10 cellular contexts compared by ENCODE assay signal in the genomic region with DNA sequence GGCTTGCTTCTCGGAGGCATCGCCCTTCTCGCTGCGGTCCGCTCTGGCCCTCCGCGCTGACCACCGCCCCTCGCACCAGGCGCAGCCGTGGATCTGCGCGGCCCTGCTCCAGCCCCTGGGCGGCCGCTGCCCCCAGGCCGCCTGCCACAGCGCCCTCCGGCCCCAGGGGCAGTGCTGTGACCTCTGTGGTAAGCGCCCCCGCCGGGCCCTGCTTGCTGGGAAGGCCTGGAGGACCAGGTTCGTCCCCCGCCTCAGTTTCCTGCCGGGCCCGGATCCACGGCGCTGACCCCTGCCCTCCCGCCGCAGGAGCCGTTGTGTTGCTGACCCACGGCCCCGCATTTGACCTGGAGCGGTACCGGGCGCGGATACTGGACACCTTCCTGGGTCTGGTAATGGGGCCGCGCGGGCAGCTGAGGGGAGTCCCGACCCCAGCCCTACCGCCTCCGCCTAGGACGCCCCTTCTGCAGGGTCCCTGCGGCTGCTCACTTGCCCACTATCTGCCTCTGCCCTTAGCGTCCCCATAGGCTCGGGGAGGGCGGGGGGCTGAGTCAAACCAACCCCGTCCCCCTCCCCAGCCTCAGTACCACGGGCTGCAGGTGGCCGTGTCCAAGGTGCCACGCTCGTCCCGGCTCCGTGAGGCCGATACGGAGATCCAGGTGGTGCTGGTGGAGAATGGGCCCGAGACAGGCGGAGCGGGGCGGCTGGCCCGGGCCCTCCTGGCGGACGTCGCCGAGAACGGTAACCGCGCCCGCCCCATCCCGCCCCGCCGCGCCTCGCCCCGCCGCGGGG. TPM values are rescaled to one million over a fixed set of nuclear protein-coding genes. Genes with fewer than 3 reads are reported as not detected.
DNase-seq lines count a peak whose midpoint lies in the region; ATAC-seq and TF ChIP-seq lines count a peak whose summit lies in the region.
"Had no signal": no experiment of that assay in that cellular context is flagged by ENCODE, and none has a peak within 500 bp of the region (broad histone marks: within the 10 kb centered on the region; RNA-seq: fewer than 3 reads in every experiment).

No MANE protein-coding gene starts in this region.

- no peaks in the 10 kb centered on the region for H3K9me3 Mint-ChIP-seq in memory B cell
- H3K9me3 Mint-ChIP-seq in stimulated activated effector memory CD8-positive, alpha-beta T cell treated with anti-CD3 and anti-CD28 coated beads, Interleukin-12 subunit alpha, Interleukin-12 subunit beta, amount 100 ng/mL, for 72 hours: no peaks in the 10 kb centered on the region
- H3K9me3 Mint-ChIP-seq: activated T-cell treated with anti-CD3 and anti-CD28 coated beads, Interleukin-2, amount 50 U/mL, for 24 hours had no signal

- H3K27me3 ChIP-seq in HUES64 (ENCODE audit: insufficient read depth, low read length) (peaks cover 70% of the 10 kb centered on the region), MM.1S (replicated peaks; ENCODE audit: insufficient read depth, low read length) (no peaks in the 10 kb centered on the region)

- H3K27me3 Mint-ChIP-seq in memory B cell: peaks cover 2% of the 10 kb centered on the region

- H2AFZ ChIP-seq in MM.1S (ENCODE audit: low read length): no peak overlapping the region

- no peaks in the 10 kb centered on the region for H3F3A ChIP-seq in MM.1S (ENCODE audit: insufficient read depth, low read length)

- H3K4me3 ChIP-seq in HUES64 (ENCODE audit: low read length) (peak overlapping the region; percentile 75), coronary artery (peak overlapping the region; percentile 69), MM.1S (ENCODE audit: low read length) (no peak overlapping the region)

- peaks cover 1% of the 10 kb centered on the region for H3K36me3 Mint-ChIP-seq in memory B cell
- H3K36me3 Mint-ChIP-seq in stimulated activated effector memory CD8-positive, alpha-beta T cell treated with anti-CD3 and anti-CD28 coated beads, Interleukin-12 subunit alpha, Interleukin-12 subunit beta, amount 100 ng/mL, for 72 hours: no peaks in the 10 kb centered on the region

- H3K4me3 Mint-ChIP-seq in memory B cell: peak overlapping the region; percentile 43
- peak overlapping the region; percentile 53 for H3K4me3 Mint-ChIP-seq in stimulated activated effector memory CD8-positive, alpha-beta T cell treated with anti-CD3 and anti-CD28 coated beads, Interleukin-12 subunit alpha, Interleukin-12 subunit beta, amount 100 ng/mL, for 72 hours

- H3K4me1 ChIP-seq in HUES64 (ENCODE audit: insufficient read depth, low read length): peaks cover 6% of the 10 kb centered on the region
- no peaks in the 10 kb centered on the region for H3K4me1 ChIP-seq in MM.1S (ENCODE audit: low read length)

- H3K4me1 Mint-ChIP-seq in memory B cell: peaks cover 13% of the 10 kb centered on the region
- peaks cover 6% of the 10 kb centered on the region for H3K4me1 Mint-ChIP-seq in stimulated activated effector memory CD8-positive, alpha-beta T cell treated with anti-CD3 and anti-CD28 coated beads, Interleukin-12 subunit alpha, Interleukin-12 subunit beta, amount 100 ng/mL, for 72 hours

- H3K9me3 ChIP-seq in HUES64 (ENCODE audit: insufficient read depth, low read depth, low read length): no peaks in the 10 kb centered on the region
- no peaks in the 10 kb centered on the region for H3K9me3 ChIP-seq in MM.1S (replicated peaks; ENCODE audit: insufficient read depth, low read length)

- no peaks in the 10 kb centered on the region for H3K9me2 ChIP-seq in MM.1S (replicated peaks; ENCODE audit: insufficient read depth, low read length)

- DNase-seq in coronary artery (ENCODE audit: low spot score) (no peak), memory B cell (ENCODE audit: low spot score in 2 of 2) (no peak), GDM1 (lab: John Stamatoyannopoulos, UW) (no peak), MM.1S (no peak), cerebellar cortex (ENCODE audit: low spot score) (no peak)
- DNase-seq in stimulated activated effector memory CD8-positive, alpha-beta T cell treated with anti-CD3 and anti-CD28 coated beads, Interleukin-12 subunit alpha, Interleukin-12 subunit beta, amount 100 ng/mL, for 72 hours (ENCODE audit: low spot score in 2 of 2): no peak
- DNase-seq: activated T-cell treated with anti-CD3 and anti-CD28 coated beads, Interleukin-2, amount 50 U/mL, for 24 hours; NCI-H2029 treated with DMSO at 0.1 percent for 48 hours had no signal

- no peak overlapping the region for H3K4me2 ChIP-seq in MM.1S (ENCODE audit: low read depth, low read length)

- H3K79me2 ChIP-seq in MM.1S (ENCODE audit: low read length): no peaks in the 10 kb centered on the region

- H3K27ac Mint-ChIP-seq in memory B cell: no peak overlapping the region
- H3K27ac Mint-ChIP-seq in stimulated activated effector memory CD8-positive, alpha-beta T cell treated with anti-CD3 and anti-CD28 coated beads, Interleukin-12 subunit alpha, Interleukin-12 subunit beta, amount 100 ng/mL, for 72 hours: no peak overlapping the region
- H3K27ac Mint-ChIP-seq: activated T-cell treated with anti-CD3 and anti-CD28 coated beads, Interleukin-2, amount 50 U/mL, for 24 hours had no signal

- 4% methylated on average over 77 of the region's 77 CpGs for WGBS in HUES64

- H4K20me1 ChIP-seq in MM.1S (ENCODE audit: insufficient read depth, low read length): no peaks in the 10 kb centered on the region

- H3K27ac ChIP-seq in HUES64 (ENCODE audit: low read depth, low read length): no peak overlapping the region
- H3K27ac ChIP-seq in coronary artery: no peak overlapping the region
- H3K27ac ChIP-seq in MM.1S (ENCODE audit: low read length): no peak overlapping the region

- no peak for TF ChIP-seq CTCF in coronary artery (IDR thresholded peaks at IDR 0.05)
- TF ChIP-seq CTCF in MM.1S (IDR thresholded peaks at IDR 0.05; ENCODE audit: low read length): no peak

- ATAC-seq in memory B cell (ENCODE audit: low read depth) (no peak), HG02870 (IDR thresholded peaks at IDR 0.05; ENCODE audit: unreplicated experiment) (no peak)
- no peak for ATAC-seq in stimulated activated effector memory CD8-positive, alpha-beta T cell treated with anti-CD3 and anti-CD28 coated beads, Interleukin-12 subunit alpha, Interleukin-12 subunit beta, amount 100 ng/mL, for 72 hours

- H3K9ac ChIP-seq in HUES64 (ENCODE audit: low read depth, low read length) (no peak overlapping the region), MM.1S (ENCODE audit: low read length) (no peak overlapping the region)

- H3K36me3 ChIP-seq in HUES64 (ENCODE audit: insufficient read depth, low read length) (peaks cover 11% of the 10 kb centered on the region), MM.1S (replicated peaks; ENCODE audit: insufficient read depth, low read length) (no peaks in the 10 kb centered on the region)

RNA-seq across cellular contexts. Expression of a gene that starts 7.1 kb away (rescaled TPM):
- polyA plus RNA-seq in HUES64 (2013, experiment 1 of 2): 0.20 TPM
- 0.38 TPM for polyA plus RNA-seq in HUES64 (2013, experiment 2 of 2)
